Comparison of ENCODE assay signal across 26 cellular contexts in genomic region chr4:25930722-25931354, GRCh38.
"Had no signal": no experiment of that assay in that cellular context is flagged by ENCODE, and none has a peak within 500 bp of the region (broad histone marks: within the 10 kb centered on the region; RNA-seq: fewer than 3 reads in every experiment).

No MANE protein-coding gene starts in this region.

- H3K36me3 ChIP-seq: breast epithelium, gastrocnemius medialis, left lung, lower lobe of right lung, ovary, prostate gland, suprapubic skin, tibial artery had no signal

- H3K27ac ChIP-seq: breast epithelium, epithelial cell of prostate, left lung, lower lobe of right lung, ovary, prostate gland, sigmoid colon, suprapubic skin, tibial artery had no signal

- H3K27me3 ChIP-seq: breast epithelium, gastrocnemius medialis, left lung, ovary, sigmoid colon, suprapubic skin, tibial artery had no signal

- H3K4me3 ChIP-seq: breast epithelium, gastrocnemius medialis, left lung, lower lobe of right lung, mucosa of descending colon, ovary, prostate gland, sigmoid colon, suprapubic skin, tibial artery had no signal

- ATAC-seq: activated naive CD8-positive, alpha-beta T cell treated with anti-CD3 and anti-CD28 coated beads, Interleukin-2, amount 50 U/mL, for 24 hours; gastrocnemius medialis; left lung; lower lobe of right lung; mucosa of descending colon had no signal

- H3K4me1 ChIP-seq: breast epithelium, prostate gland, sigmoid colon had no signal

- DNase-seq: activated CD4-positive, alpha-beta memory T cell treated with anti-CD3 and anti-CD28 coated beads, Interleukin-2, amount 10 ng/mL, durations not matched to agents 7 days and 5 days; activated CD4-positive, alpha-beta T cell treated with anti-CD3 and anti-CD28 coated beads for 1 hour; activated CD4-positive, alpha-beta T cell treated with anti-CD3 and anti-CD28 coated beads, Interleukin-2, amount 10 ng/mL, durations not matched to agents 7 days and 5 days; activated naive CD8-positive, alpha-beta T cell treated with anti-CD3 and anti-CD28 coated beads, Interleukin-2, amount 50 U/mL, for 24 hours; activated T-cell treated with anti-CD3 and anti-CD28 coated beads, Interleukin-2, amount 50 U/mL, for 48 hours; amygdala; central memory CD4-positive, alpha-beta T cell; dermis blood vessel endothelial cell; effector CD4-positive, alpha-beta T cell; gastrocnemius medialis; glutamatergic neuron; left lung; lower lobe of right lung; mucosa of descending colon; nephron progenitor cell; ovary; sigmoid colon; stimulated activated CD4-positive, alpha-beta T cell treated with anti-CD3 and anti-CD28 coated beads, Interleukin-15, amount 100 ng/mL, for 24 hours; stimulated activated CD4-positive, alpha-beta T cell treated with anti-CD3 and anti-CD28 coated beads, Interleukin-2, amount 100 ng/mL, for 24 hours; stimulated activated naive CD4-positive, alpha-beta T cell; T-helper 2 cell; tibial artery had no signal

- H3K9me3 ChIP-seq: breast epithelium, gastrocnemius medialis, left lung, lower lobe of right lung, mucosa of descending colon, ovary, prostate gland, sigmoid colon, suprapubic skin, tibial artery had no signal
